ENCODE assay signal across 9 cellular contexts in the genomic region with DNA sequence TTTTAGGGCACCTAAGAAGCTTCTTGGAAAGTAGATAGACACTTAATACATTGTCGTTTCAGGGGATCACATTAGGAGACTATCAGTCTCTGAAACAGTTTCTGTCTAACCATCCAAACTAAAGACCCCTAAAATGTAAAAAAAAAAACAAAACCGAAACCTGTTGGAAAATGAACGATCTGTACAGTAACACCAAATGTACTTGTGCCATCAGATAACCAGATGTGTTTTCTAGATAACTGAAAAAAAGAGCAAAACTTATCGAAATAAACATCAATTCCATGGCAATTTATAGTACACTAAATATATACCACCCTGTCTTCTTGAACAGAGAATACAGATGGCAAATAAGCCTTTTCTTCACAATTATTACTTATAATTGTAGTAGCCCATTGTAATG. TPM values are rescaled to one million over a fixed set of nuclear protein-coding genes. Genes with fewer than 3 reads are reported as not detected.
DNase-seq lines count a peak whose midpoint lies in the region; ATAC-seq and TF ChIP-seq lines count a peak whose summit lies in the region.
"Had no signal": no experiment of that assay in that cellular context is flagged by ENCODE, and none has a peak within 500 bp of the region (broad histone marks: within the 10 kb centered on the region; RNA-seq: fewer than 3 reads in every experiment).

No MANE protein-coding gene starts in this region.

- DNase-seq in heart left ventricle = no peak
- no peak for DNase-seq in Right ventricle myocardium inferior (ENCODE audit: missing footprints)
- no peak for DNase-seq in activated CD4-positive, alpha-beta memory T cell treated with anti-CD3 and anti-CD28 coated beads, Interleukin-2, amount 10 ng/mL, durations not matched to agents 7 days and 5 days
- no peak for DNase-seq in right cardiac atrium
- DNase-seq in type B pancreatic cell (ENCODE audit: extremely low spot score, unreplicated experiment) = no peak
- DNase-seq: stimulated activated CD4-positive, alpha-beta T cell treated with anti-CD3 and anti-CD28 coated beads, Interleukin-4, amount 100 ng/mL, for 1 hour had no signal

- H3K36me3 Mint-ChIP-seq in activated CD4-positive, alpha-beta memory T cell treated with anti-CD3 and anti-CD28 coated beads, Interleukin-2, amount 10 ng/mL, durations not matched to agents 7 days and 5 days (ENCODE audit: low read depth) = peaks cover 61% of the 10 kb centered on the region
- H3K36me3 Mint-ChIP-seq in type B pancreatic cell = peaks cover 42% of the 10 kb centered on the region

- H3K4me1 ChIP-seq in heart left ventricle (peaks cover 0 to 63% (median 36%) of the 10 kb centered on the region in 12 donors), right cardiac atrium (ENCODE audit: control insufficient read depth, insufficient read depth, low read length) (no peaks in the 10 kb centered on the region)

- no peaks in the 10 kb centered on the region for H3K9me3 Mint-ChIP-seq in activated CD4-positive, alpha-beta memory T cell treated with anti-CD3 and anti-CD28 coated beads, Interleukin-2, amount 10 ng/mL, durations not matched to agents 7 days and 5 days
- H3K9me3 Mint-ChIP-seq in type B pancreatic cell = no peaks in the 10 kb centered on the region

- H3K4me1 Mint-ChIP-seq in activated CD4-positive, alpha-beta memory T cell treated with anti-CD3 and anti-CD28 coated beads, Interleukin-2, amount 10 ng/mL, durations not matched to agents 7 days and 5 days = peaks cover 57% of the 10 kb centered on the region
- H3K4me1 Mint-ChIP-seq in type B pancreatic cell (ENCODE audit: unreplicated experiment) = peaks cover 4% of the 10 kb centered on the region

- no peak for TF ChIP-seq POLR2A in heart left ventricle (IDR thresholded peaks at IDR 0.05)

- peak overlapping the region; percentile 97 for H3K27ac Mint-ChIP-seq in activated CD4-positive, alpha-beta memory T cell treated with anti-CD3 and anti-CD28 coated beads, Interleukin-2, amount 10 ng/mL, durations not matched to agents 7 days and 5 days
- H3K27ac Mint-ChIP-seq in type B pancreatic cell = no peak overlapping the region

- H3K4me3 Mint-ChIP-seq in activated CD4-positive, alpha-beta memory T cell treated with anti-CD3 and anti-CD28 coated beads, Interleukin-2, amount 10 ng/mL, durations not matched to agents 7 days and 5 days = peak overlapping the region; percentile 82
- H3K4me3 Mint-ChIP-seq in type B pancreatic cell = peak overlapping the region; percentile 99

- ATAC-seq in heart left ventricle (no peak), Right ventricle myocardium inferior (no peak), right cardiac atrium (no peak), GM21423 (IDR thresholded peaks at IDR 0.05; ENCODE audit: unreplicated experiment) (no peak), HG02884 (IDR thresholded peaks at IDR 0.05; ENCODE audit: unreplicated experiment) (no peak), GM19023 (IDR thresholded peaks at IDR 0.05; ENCODE audit: unreplicated experiment) (no peak)

- intact Hi-C loops in heart left ventricle (cut with DNase I) = loop anchor here in 6 of 10 donors (5.0 to 10.0 kb wide), 4 partner anchors 131 to 161 kb away; a partner anchor contains a TSS
- intact Hi-C loops in Right ventricle myocardium inferior (cut with DNase I) = loop anchor here (10.0 kb wide), 1 partner anchor 151 kb away; a partner anchor contains a TSS
- intact Hi-C loops in right cardiac atrium (cut with DNase I) = no loop called here

- WGBS in heart left ventricle, 4 donors = 40 to 46% (median 42%) methylated on average over 4 of the region's 4 CpGs
- WGBS in right cardiac atrium = 58% methylated on average over 4 of the region's 4 CpGs

- CTCF ChIA-PET in activated CD4-positive, alpha-beta memory T cell treated with anti-CD3 and anti-CD28 coated beads, Interleukin-2, amount 10 ng/mL, durations not matched to agents 7 days and 5 days (lab: Charles Lee) = interaction anchor here (0.9 kb wide), 1 partner anchor 218 kb away, joined by 4 read pairs; a partner anchor contains a TSS

- H3K27me3 Mint-ChIP-seq in activated CD4-positive, alpha-beta memory T cell treated with anti-CD3 and anti-CD28 coated beads, Interleukin-2, amount 10 ng/mL, durations not matched to agents 7 days and 5 days = no peaks in the 10 kb centered on the region
- peaks cover 14% of the 10 kb centered on the region for H3K27me3 Mint-ChIP-seq in type B pancreatic cell

- TF ChIP-seq CTCF in heart left ventricle (IDR thresholded peaks at IDR 0.05) (no peak), type B pancreatic cell (conservative IDR thresholded peaks at IDR 0.05) (no peak)

- no peaks in the 10 kb centered on the region for H3K27me3 ChIP-seq in heart left ventricle
- no peaks in the 10 kb centered on the region for H3K27me3 ChIP-seq in right cardiac atrium (ENCODE audit: control insufficient read depth, insufficient read depth)

- H3K27ac ChIP-seq in heart left ventricle (peak overlapping the region in 8 of 12 donors; percentile 21 to 99 (median 95)), right cardiac atrium (ENCODE audit: low read length) (no peak overlapping the region)

- peaks cover 0 to 44% (median 41%) of the 10 kb centered on the region in 9 donors for H3K36me3 ChIP-seq in heart left ventricle

- POLR2A ChIA-PET in activated CD4-positive, alpha-beta memory T cell treated with anti-CD3 and anti-CD28 coated beads, Interleukin-2, amount 10 ng/mL, durations not matched to agents 7 days and 5 days (lab: Charles Lee) = interaction anchor here (0.9 to 1.2 kb wide), 4 partner anchors 9 to 154 kb away, joined by 3 to 12 read pairs (median 5); a partner anchor contains a TSS

- H3K9me3 ChIP-seq in heart left ventricle = no peaks in the 10 kb centered on the region
- no peaks in the 10 kb centered on the region for H3K9me3 ChIP-seq in right cardiac atrium (ENCODE audit: control insufficient read depth, low read length)

- H3K4me3 ChIP-seq in heart left ventricle (peak overlapping the region in 11 of 12 donors; percentile 72 to 95 (median 82)), right cardiac atrium (ENCODE audit: low read length) (peak overlapping the region; percentile 62)

RNA-seq across cellular contexts. Expression of a gene that starts 2.0 kb away (rescaled TPM):
- total RNA-seq in heart left ventricle (1,000 to 10,000 TPM; 1,099 to 3,071 (median 2,267) TPM), Right ventricle myocardium inferior (1,958 TPM), right cardiac atrium (1,000 to 10,000 TPM; 1,103 to 1,635 (median 1,254) TPM), type B pancreatic cell (ENCODE audit: low replicate concordance) (798 and 848 TPM in 2 replicates)
- polyA plus RNA-seq in heart left ventricle (1,000 to 10,000 TPM; 1,100 to 2,070 TPM), right cardiac atrium (1,488 TPM)
- 100 to 1,000 TPM; 955 to 985 TPM for total RNA-seq in activated CD4-positive, alpha-beta memory T cell treated with anti-CD3 and anti-CD28 coated beads, Interleukin-2, amount 10 ng/mL, durations not matched to agents 7 days and 5 days

RNA-seq across cellular contexts. Expression of a gene that starts 50.9 kb away (rescaled TPM):
- total RNA-seq in heart left ventricle (under 1 TPM in 1 of 9 donors, not detected in 8; 0.35 TPM), Right ventricle myocardium inferior (not detected), right cardiac atrium (under 1 TPM in 1 of 4 donors, not detected in 3; 0.12 TPM), type B pancreatic cell (ENCODE audit: low replicate concordance) (0.26 TPM in 1 of 2 replicates, not detected in the other)
- polyA plus RNA-seq in heart left ventricle (under 1 TPM in 1 of 2 donors, not detected in 1; 0.04 TPM), right cardiac atrium (0.16 TPM)
- total RNA-seq in activated CD4-positive, alpha-beta memory T cell treated with anti-CD3 and anti-CD28 coated beads, Interleukin-2, amount 10 ng/mL, durations not matched to agents 7 days and 5 days = not detected

Comparison
In these comparisons a context has a peak if more than half of its experiments do, and no peak if none do; other contexts are left out.
1. intact Hi-C loops: an anchor here in heart left ventricle (5.0 to 10.0 kb wide) and Right ventricle myocardium inferior (10.0 kb wide); none called in right cardiac atrium.